In the genomic region with DNA sequence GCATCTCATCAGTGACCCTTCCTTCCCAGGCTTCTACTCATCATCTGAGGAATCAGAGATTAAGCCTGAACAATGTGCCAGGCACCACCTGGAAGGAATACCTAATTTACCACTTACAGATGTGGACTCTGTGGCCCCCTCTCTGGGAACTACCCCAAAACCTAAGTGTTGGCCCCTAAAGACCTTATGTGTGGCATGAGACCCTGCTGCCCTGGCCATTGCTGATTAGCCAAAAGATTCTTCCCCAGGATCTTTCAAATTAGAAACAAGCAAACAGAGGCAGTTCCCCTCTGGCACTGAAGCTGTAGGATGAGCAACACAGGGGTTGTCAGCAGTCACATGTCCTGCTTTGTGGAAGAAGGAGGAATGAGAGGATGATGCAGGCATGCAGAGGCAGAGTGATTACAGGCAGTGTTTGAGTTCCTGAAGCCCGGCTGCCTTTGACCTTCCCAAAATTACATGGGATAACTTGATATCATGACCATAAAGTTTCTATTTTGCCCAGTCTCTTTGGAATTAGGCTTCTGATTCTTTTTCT, we compare ENCODE assay signal across 14 cellular contexts. TPM values are rescaled to one million over a fixed set of nuclear protein-coding genes. Genes with fewer than 3 reads are reported as not detected.
DNase-seq lines count a peak whose midpoint lies in the region; ATAC-seq and TF ChIP-seq lines count a peak whose summit lies in the region.
"Had no signal": no experiment of that assay in that cellular context is flagged by ENCODE, and none has a peak within 500 bp of the region (broad histone marks: within the 10 kb centered on the region; RNA-seq: fewer than 3 reads in every experiment).

No MANE protein-coding gene starts in this region.

- H3K36me3 Mint-ChIP-seq in central memory CD8-positive, alpha-beta T cell (ENCODE audit: insufficient read depth): peaks cover 27% of the 10 kb centered on the region
- peaks cover 36% of the 10 kb centered on the region for H3K36me3 Mint-ChIP-seq in activated T-helper 2 cell treated with anti-CD3 and anti-CD28 coated beads, Interferon-gamma antibody, Interleukin-2, Interleukin-4, amounts not matched to agents 10 μg/mL and 5 μg/mL and 100 μg/mL, durations not matched to agents 14 hours and 24 hours and 36 hours (ENCODE audit: low read depth)
- peaks cover 8% of the 10 kb centered on the region for H3K36me3 Mint-ChIP-seq in natural killer cell

- peak overlapping the region; percentile 0 for H3K27ac Mint-ChIP-seq in central memory CD8-positive, alpha-beta T cell (ENCODE audit: low read depth)
- H3K27ac Mint-ChIP-seq in activated T-helper 2 cell treated with anti-CD3 and anti-CD28 coated beads, Interferon-gamma antibody, Interleukin-2, Interleukin-4, amounts not matched to agents 10 μg/mL and 5 μg/mL and 100 μg/mL, durations not matched to agents 14 hours and 24 hours and 36 hours: no peak overlapping the region
- no peak overlapping the region for H3K27ac Mint-ChIP-seq in natural killer cell

- no peak for ATAC-seq in central memory CD8-positive, alpha-beta T cell (replicated peaks; ENCODE audit: extremely low read depth, poor library complexity, severe bottlenecking)
- ATAC-seq in GM21515 (IDR thresholded peaks at IDR 0.05; ENCODE audit: unreplicated experiment) (no peak), natural killer cell (no peak)
- ATAC-seq: effector memory CD8-positive, alpha-beta T cell; HCT116; sciatic nerve had no signal

- TF ChIP-seq CTCF in natural killer cell (IDR thresholded peaks at IDR 0.05): no peak

- no peaks in the 10 kb centered on the region for H3K4me1 Mint-ChIP-seq in central memory CD8-positive, alpha-beta T cell
- H3K4me1 Mint-ChIP-seq in activated T-helper 2 cell treated with anti-CD3 and anti-CD28 coated beads, Interferon-gamma antibody, Interleukin-2, Interleukin-4, amounts not matched to agents 10 μg/mL and 5 μg/mL and 100 μg/mL, durations not matched to agents 14 hours and 24 hours and 36 hours (ENCODE audit: low read depth): no peaks in the 10 kb centered on the region
- no peaks in the 10 kb centered on the region for H3K4me1 Mint-ChIP-seq in natural killer cell

- DNase-seq in AG08395 (ENCODE audit: low spot score): peak; percentile 89
- peak; percentile 72 for DNase-seq in HCEC 1CT
- no peak for DNase-seq in central memory CD8-positive, alpha-beta T cell (ENCODE audit: low spot score in 2 of 2)
- peak; percentile 29 to 35 for DNase-seq in lung microvascular endothelial cell (ENCODE audit: low read depth in 2 of 2)
- DNase-seq in activated CD4-positive, alpha-beta T cell treated with anti-CD3 and anti-CD28 coated beads, Interleukin-2, amount 50 U/mL, for 1 hour: no peak
- DNase-seq in activated T-helper 2 cell treated with anti-CD3 and anti-CD28 coated beads, Interferon-gamma antibody, Interleukin-2, Interleukin-4, amounts not matched to agents 10 μg/mL and 5 μg/mL and 100 μg/mL, durations not matched to agents 14 hours and 24 hours and 36 hours (ENCODE audit: low spot score): no peak
- DNase-seq in natural killer cell: no peak
- DNase-seq: effector memory CD8-positive, alpha-beta T cell; NCI-H2171; OCI-M1 had no signal

- H3K4me3 Mint-ChIP-seq in central memory CD8-positive, alpha-beta T cell: no peak overlapping the region
- no peak overlapping the region for H3K4me3 Mint-ChIP-seq in activated T-helper 2 cell treated with anti-CD3 and anti-CD28 coated beads, Interferon-gamma antibody, Interleukin-2, Interleukin-4, amounts not matched to agents 10 μg/mL and 5 μg/mL and 100 μg/mL, durations not matched to agents 14 hours and 24 hours and 36 hours (ENCODE audit: low read depth)
- no peak overlapping the region for H3K4me3 Mint-ChIP-seq in natural killer cell
- H3K4me3 Mint-ChIP-seq: effector memory CD8-positive, alpha-beta T cell had no signal

- no peaks in the 10 kb centered on the region for H3K9me3 Mint-ChIP-seq in central memory CD8-positive, alpha-beta T cell
- no peaks in the 10 kb centered on the region for H3K9me3 Mint-ChIP-seq in activated T-helper 2 cell treated with anti-CD3 and anti-CD28 coated beads, Interferon-gamma antibody, Interleukin-2, Interleukin-4, amounts not matched to agents 10 μg/mL and 5 μg/mL and 100 μg/mL, durations not matched to agents 14 hours and 24 hours and 36 hours
- no peaks in the 10 kb centered on the region for H3K9me3 Mint-ChIP-seq in natural killer cell
- H3K9me3 Mint-ChIP-seq: effector memory CD8-positive, alpha-beta T cell had no signal

- intact Hi-C loops in activated T-helper 2 cell treated with anti-CD3 and anti-CD28 coated beads, Interferon-gamma antibody, Interleukin-2, Interleukin-4, amounts not matched to agents 10 μg/mL and 5 μg/mL and 100 μg/mL, durations not matched to agents 14 hours and 24 hours and 36 hours (cut with micrococcal nuclease): no loop called here
- intact Hi-C loops in natural killer cell (cut with micrococcal nuclease): no loop called here

- no peaks in the 10 kb centered on the region for H3K27me3 Mint-ChIP-seq in central memory CD8-positive, alpha-beta T cell
- no peaks in the 10 kb centered on the region for H3K27me3 Mint-ChIP-seq in activated T-helper 2 cell treated with anti-CD3 and anti-CD28 coated beads, Interferon-gamma antibody, Interleukin-2, Interleukin-4, amounts not matched to agents 10 μg/mL and 5 μg/mL and 100 μg/mL, durations not matched to agents 14 hours and 24 hours and 36 hours (ENCODE audit: low read depth)
- H3K27me3 Mint-ChIP-seq in natural killer cell (ENCODE audit: low read depth in 2 of 2): no peaks in the 10 kb centered on the region
- H3K27me3 Mint-ChIP-seq: effector memory CD8-positive, alpha-beta T cell had no signal

RNA-seq across cellular contexts. Expression of a gene that starts 10.6 kb away (rescaled TPM):
- total RNA-seq in lung microvascular endothelial cell (not detected in 2 replicates), natural killer cell (not detected)
- total RNA-seq in activated T-helper 2 cell treated with anti-CD3 and anti-CD28 coated beads, Interferon-gamma antibody, Interleukin-2, Interleukin-4, amounts not matched to agents 10 μg/mL and 5 μg/mL and 100 μg/mL, durations not matched to agents 14 hours and 24 hours and 36 hours: not detected in 2 replicates
- total RNA-seq: sciatic nerve, ureter had no signal

RNA-seq across cellular contexts. Expression of a gene that starts 14.0 kb away (rescaled TPM):
- 32.0 and 44.4 TPM in 2 replicates for total RNA-seq in lung microvascular endothelial cell
- total RNA-seq in activated T-helper 2 cell treated with anti-CD3 and anti-CD28 coated beads, Interferon-gamma antibody, Interleukin-2, Interleukin-4, amounts not matched to agents 10 μg/mL and 5 μg/mL and 100 μg/mL, durations not matched to agents 14 hours and 24 hours and 36 hours: 62.0 and 68.9 TPM in 2 replicates
- total RNA-seq in natural killer cell: 100 to 1,000 TPM in 1 of 3 donors, 10 to 100 TPM in 2; 83.4 to 102 (median 93.4) TPM

RNA-seq across cellular contexts. Expression of a gene that starts 14.3 kb away (rescaled TPM):
- total RNA-seq in lung microvascular endothelial cell (62.5 and 99.8 TPM in 2 replicates), natural killer cell (10 to 100 TPM; 21.3 to 24.5 (median 24.0) TPM)
- total RNA-seq in activated T-helper 2 cell treated with anti-CD3 and anti-CD28 coated beads, Interferon-gamma antibody, Interleukin-2, Interleukin-4, amounts not matched to agents 10 μg/mL and 5 μg/mL and 100 μg/mL, durations not matched to agents 14 hours and 24 hours and 36 hours: 54.5 and 57.6 TPM in 2 replicates

RNA-seq across cellular contexts. Expression of a gene that starts 39.8 kb away (rescaled TPM):
- total RNA-seq in lung microvascular endothelial cell (8.5 and 12.3 TPM in 2 replicates), natural killer cell (10 to 100 TPM; 33.0 to 38.8 (median 38.5) TPM)
- 36.9 and 37.2 TPM in 2 replicates for total RNA-seq in activated T-helper 2 cell treated with anti-CD3 and anti-CD28 coated beads, Interferon-gamma antibody, Interleukin-2, Interleukin-4, amounts not matched to agents 10 μg/mL and 5 μg/mL and 100 μg/mL, durations not matched to agents 14 hours and 24 hours and 36 hours

Comparison
In these comparisons a context has a peak if more than half of its experiments do, and no peak if none do; other contexts are left out.
1. DNase-seq: peak in AG08395 (single experiment), HCEC 1CT (single experiment) and lung microvascular endothelial cell (2 of 2); none in central memory CD8-positive, alpha-beta T cell (0 of 2), activated CD4-positive, alpha-beta T cell treated with anti-CD3 and anti-CD28 coated beads, Interleukin-2, amount 50 U/mL, for 1 hour (single experiment), activated T-helper 2 cell treated with anti-CD3 and anti-CD28 coated beads, Interferon-gamma antibody, Interleukin-2, Interleukin-4, amounts not matched to agents 10 μg/mL and 5 μg/mL and 100 μg/mL, durations not matched to agents 14 hours and 24 hours and 36 hours (single experiment) and natural killer cell (single experiment).